9 cellular contexts compared by ENCODE assay signal in genomic region chr14:80202888-80203562, GRCh38. TPM values are rescaled to one million over a fixed set of nuclear protein-coding genes. Genes with fewer than 3 reads are reported as not detected.
A peak's percentile ranks its signal among the peaks of the same experiment; 100 is the strongest.
DNase-seq lines count a peak whose midpoint lies in the region; ATAC-seq and TF ChIP-seq lines count a peak whose summit lies in the region.
"Had no signal": no experiment of that assay in that cellular context is flagged by ENCODE, and none has a peak within 500 bp of the region (broad histone marks: within the 10 kb centered on the region; RNA-seq: fewer than 3 reads in every experiment).

No MANE protein-coding gene starts in this region.

- ATAC-seq in activated CD8-positive, alpha-beta memory T cell treated with anti-CD3 and anti-CD28 coated beads, Interleukin-2, amount 10 ng/mL, durations not matched to agents 7 days and 5 days, result no peak
- ATAC-seq in stimulated activated memory B cell treated with anti-CD40 and anti-IgM and Interleukin-4, amounts not matched to agents 10 μg/mL and 1 μg/mL and 100 μg/mL, for 72 hours, result no peak

- no TSS peak for BruUV-seq in mammary epithelial cell (replicated peaks; lab: Mats Ljungman, UMichigan)

- H2AFZ ChIP-seq in mammary epithelial cell (ENCODE audit: low read depth, low read length), result no peak overlapping the region

- no peaks in the 10 kb centered on the region for H3K79me2 ChIP-seq in mammary epithelial cell (ENCODE audit: insufficient read depth, low read length)

- WGBS in mammary epithelial cell (ENCODE audit: low coverage, missing lambda C conversion rate), result 86% methylated on average over 9 of the region's 9 CpGs

- CTCF ChIA-PET in activated CD8-positive, alpha-beta memory T cell treated with anti-CD3 and anti-CD28 coated beads, Interleukin-2, amount 10 ng/mL, durations not matched to agents 7 days and 5 days (lab: Charles Lee), result no interaction called here
- CTCF ChIA-PET in mammary epithelial cell (lab: Charles Lee; ENCODE audit: low non-redundant PET), result no interaction called here

- H3K4me3 Mint-ChIP-seq in activated CD8-positive, alpha-beta memory T cell treated with anti-CD3 and anti-CD28 coated beads, Interleukin-2, amount 10 ng/mL, durations not matched to agents 7 days and 5 days, result no peak overlapping the region
- H3K4me3 Mint-ChIP-seq in stimulated activated memory B cell treated with anti-CD40 and anti-IgM and Interleukin-4, amounts not matched to agents 10 μg/mL and 1 μg/mL and 100 μg/mL, for 72 hours, result no peak overlapping the region

- no peak overlapping the region for H3K27ac Mint-ChIP-seq in activated CD8-positive, alpha-beta memory T cell treated with anti-CD3 and anti-CD28 coated beads, Interleukin-2, amount 10 ng/mL, durations not matched to agents 7 days and 5 days
- H3K27ac Mint-ChIP-seq in stimulated activated memory B cell treated with anti-CD40 and anti-IgM and Interleukin-4, amounts not matched to agents 10 μg/mL and 1 μg/mL and 100 μg/mL, for 72 hours, result no peak overlapping the region

- intact Hi-C loops in mammary epithelial cell (cut with micrococcal nuclease), result no loop called here

- H3K9me3 Mint-ChIP-seq in activated CD8-positive, alpha-beta memory T cell treated with anti-CD3 and anti-CD28 coated beads, Interleukin-2, amount 10 ng/mL, durations not matched to agents 7 days and 5 days (ENCODE audit: low read depth), result peaks cover 3% of the 10 kb centered on the region
- no peaks in the 10 kb centered on the region for H3K9me3 Mint-ChIP-seq in stimulated activated memory B cell treated with anti-CD40 and anti-IgM and Interleukin-4, amounts not matched to agents 10 μg/mL and 1 μg/mL and 100 μg/mL, for 72 hours

- no peaks in the 10 kb centered on the region for H3K4me1 Mint-ChIP-seq in activated CD8-positive, alpha-beta memory T cell treated with anti-CD3 and anti-CD28 coated beads, Interleukin-2, amount 10 ng/mL, durations not matched to agents 7 days and 5 days
- no peaks in the 10 kb centered on the region for H3K4me1 Mint-ChIP-seq in stimulated activated memory B cell treated with anti-CD40 and anti-IgM and Interleukin-4, amounts not matched to agents 10 μg/mL and 1 μg/mL and 100 μg/mL, for 72 hours

- peak; percentile 47 to 49 for TF ChIP-seq CTCF in mammary epithelial cell (conservative IDR thresholded peaks at IDR 0.05 in 1 of 2, IDR thresholded peaks at IDR 0.05 in 1 of 2; ENCODE audit: extremely low read depth in 1 of 2, insufficient read depth in 1 of 2, low read depth in 1 of 2, low read length in 2 of 2)

- DNase-seq in activated CD8-positive, alpha-beta memory T cell treated with anti-CD3 and anti-CD28 coated beads, Interleukin-2, amount 50 U/mL, for 48 hours, result peak; percentile 65
- DNase-seq in activated CD8-positive, alpha-beta memory T cell treated with anti-CD3 and anti-CD28 coated beads, Interleukin-2, amount 10 ng/mL, durations not matched to agents 7 days and 5 days, result no peak
- DNase-seq in HuH-7 (ENCODE audit: low spot score), result peak; percentile 8
- no peak for DNase-seq in mammary epithelial cell
- peak; percentile 5 for DNase-seq in stimulated activated CD4-positive, alpha-beta T cell treated with anti-CD3 and anti-CD28 coated beads, Interleukin-4, amount 100 ng/mL, for 1 hour
- no peak for DNase-seq in COR-L47 (lab: John Stamatoyannopoulos, UW)
- no peak for DNase-seq in MG63

- H3K4me3 ChIP-seq in mammary epithelial cell (replicated peaks in 1 of 3; ENCODE audit: insufficient read depth in 1 of 3, low read depth in 2 of 3, low read length in 3 of 3), result no peak overlapping the region
- no peak overlapping the region for H3K4me3 ChIP-seq in MG63

- no peak overlapping the region for H3K9ac ChIP-seq in mammary epithelial cell (ENCODE audit: insufficient read depth, low read length)

- H3K36me3 Mint-ChIP-seq in activated CD8-positive, alpha-beta memory T cell treated with anti-CD3 and anti-CD28 coated beads, Interleukin-2, amount 10 ng/mL, durations not matched to agents 7 days and 5 days, result no peaks in the 10 kb centered on the region
- H3K36me3 Mint-ChIP-seq in stimulated activated memory B cell treated with anti-CD40 and anti-IgM and Interleukin-4, amounts not matched to agents 10 μg/mL and 1 μg/mL and 100 μg/mL, for 72 hours, result no peaks in the 10 kb centered on the region

- H3K4me2 ChIP-seq in mammary epithelial cell (ENCODE audit: insufficient read depth, low read depth, low read length), result no peak overlapping the region

- H3K27me3 ChIP-seq in mammary epithelial cell (ENCODE audit: insufficient read depth, low read length) (no peaks in the 10 kb centered on the region), MG63 (no peaks in the 10 kb centered on the region)

- no peak overlapping the region for H3K27ac ChIP-seq in mammary epithelial cell (ENCODE audit: insufficient read depth, low read depth, low read length)

- H3K9me3 ChIP-seq in mammary epithelial cell (replicated peaks; ENCODE audit: insufficient read depth, low read length) (no peaks in the 10 kb centered on the region), MG63 (no peaks in the 10 kb centered on the region)

- dilution Hi-C loops in mammary epithelial cell (cut with HindIII; ENCODE audit: low sequenced_read_pairs), result loop anchor here (5.0 kb wide), 1 partner anchor 96 kb away; no protein-coding TSS in a partner anchor

- H3K4me1 ChIP-seq in mammary epithelial cell (ENCODE audit: insufficient read depth, low read length), result no peaks in the 10 kb centered on the region

- in situ Hi-C loops in mammary epithelial cell (cut with MboI; ENCODE audit: low sequenced_read_pairs in 2 of 2), result loop anchor here (25.0 kb wide), 2 partner anchors 384 to 634 kb away; no protein-coding TSS in a partner anchor

- H3K27me3 Mint-ChIP-seq in activated CD8-positive, alpha-beta memory T cell treated with anti-CD3 and anti-CD28 coated beads, Interleukin-2, amount 10 ng/mL, durations not matched to agents 7 days and 5 days, result no peaks in the 10 kb centered on the region
- no peaks in the 10 kb centered on the region for H3K27me3 Mint-ChIP-seq in stimulated activated memory B cell treated with anti-CD40 and anti-IgM and Interleukin-4, amounts not matched to agents 10 μg/mL and 1 μg/mL and 100 μg/mL, for 72 hours

- H3K36me3 ChIP-seq in mammary epithelial cell (ENCODE audit: insufficient read depth, low read length) (no peaks in the 10 kb centered on the region), MG63 (no peaks in the 10 kb centered on the region)

- H4K20me1 ChIP-seq in mammary epithelial cell (ENCODE audit: insufficient read depth, low read length), result no peaks in the 10 kb centered on the region

RNA-seq across cellular contexts. Expression of gene DIO2, which starts 8.3 kb away (rescaled TPM):
- not detected for total RNA-seq in activated CD8-positive, alpha-beta memory T cell treated with anti-CD3 and anti-CD28 coated beads, Interleukin-2, amount 10 ng/mL, durations not matched to agents 7 days and 5 days
- 1 to 10 TPM in 1 of 2 donors, under 1 TPM in 1; 0.09 to 1.5 TPM for total RNA-seq in mammary epithelial cell
- polyA plus RNA-seq in mammary epithelial cell, result 0.05 TPM
- not detected for polyA minus RNA-seq in mammary epithelial cell
- total RNA-seq in MG63 (2014; rRNA removed; shearing (Covaris generic); ENCODE audit: low replicate concordance), result 0.53 TPM in 1 of 2 replicates, not detected in the other
- total RNA-seq: G401 had no signal

Comparison
In these comparisons a context has a peak if more than half of its experiments do, and no peak if none do; other contexts are left out.
1. DNase-seq: peak in activated CD8-positive, alpha-beta memory T cell treated with anti-CD3 and anti-CD28 coated beads, Interleukin-2, amount 50 U/mL, for 48 hours (single experiment), HuH-7 (single experiment) and stimulated activated CD4-positive, alpha-beta T cell treated with anti-CD3 and anti-CD28 coated beads, Interleukin-4, amount 100 ng/mL, for 1 hour (single experiment); none in activated CD8-positive, alpha-beta memory T cell treated with anti-CD3 and anti-CD28 coated beads, Interleukin-2, amount 10 ng/mL, durations not matched to agents 7 days and 5 days (single experiment), mammary epithelial cell (single experiment), COR-L47 (single experiment) and MG63 (single experiment).